ENCODE assay signal across 1 cellular context in genomic region chr13:45464687-45465453, GRCh38.
A peak's percentile ranks its signal among the peaks of the same experiment; 100 is the strongest.
TF ChIP-seq lines count a peak whose summit lies in the region.

A gene with protein sequence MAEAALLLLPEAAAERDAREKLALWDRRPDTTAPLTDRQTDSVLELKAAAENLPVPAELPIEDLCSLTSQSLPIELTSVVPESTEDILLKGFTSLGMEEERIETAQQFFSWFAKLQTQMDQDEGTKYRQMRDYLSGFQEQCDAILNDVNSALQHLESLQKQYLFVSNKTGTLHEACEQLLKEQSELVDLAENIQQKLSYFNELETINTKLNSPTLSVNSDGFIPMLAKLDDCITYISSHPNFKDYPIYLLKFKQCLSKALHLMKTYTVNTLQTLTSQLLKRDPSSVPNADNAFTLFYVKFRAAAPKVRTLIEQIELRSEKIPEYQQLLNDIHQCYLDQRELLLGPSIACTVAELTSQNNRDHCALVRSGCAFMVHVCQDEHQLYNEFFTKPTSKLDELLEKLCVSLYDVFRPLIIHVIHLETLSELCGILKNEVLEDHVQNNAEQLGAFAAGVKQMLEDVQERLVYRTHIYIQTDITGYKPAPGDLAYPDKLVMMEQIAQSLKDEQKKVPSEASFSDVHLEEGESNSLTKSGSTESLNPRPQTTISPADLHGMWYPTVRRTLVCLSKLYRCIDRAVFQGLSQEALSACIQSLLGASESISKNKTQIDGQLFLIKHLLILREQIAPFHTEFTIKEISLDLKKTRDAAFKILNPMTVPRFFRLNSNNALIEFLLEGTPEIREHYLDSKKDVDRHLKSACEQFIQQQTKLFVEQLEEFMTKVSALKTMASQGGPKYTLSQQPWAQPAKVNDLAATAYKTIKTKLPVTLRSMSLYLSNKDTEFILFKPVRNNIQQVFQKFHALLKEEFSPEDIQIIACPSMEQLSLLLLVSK (plus strand): TSS chr13:45464939. CDS start chr13:45465037, 98 bp downstream.

TF ChIP-seq in HepG2, 621 proteins besides CTCF, POLR2A, EP300 and RAD21 (continued from another document and continues in another):
- TF ChIP-seq, protein P1, sequence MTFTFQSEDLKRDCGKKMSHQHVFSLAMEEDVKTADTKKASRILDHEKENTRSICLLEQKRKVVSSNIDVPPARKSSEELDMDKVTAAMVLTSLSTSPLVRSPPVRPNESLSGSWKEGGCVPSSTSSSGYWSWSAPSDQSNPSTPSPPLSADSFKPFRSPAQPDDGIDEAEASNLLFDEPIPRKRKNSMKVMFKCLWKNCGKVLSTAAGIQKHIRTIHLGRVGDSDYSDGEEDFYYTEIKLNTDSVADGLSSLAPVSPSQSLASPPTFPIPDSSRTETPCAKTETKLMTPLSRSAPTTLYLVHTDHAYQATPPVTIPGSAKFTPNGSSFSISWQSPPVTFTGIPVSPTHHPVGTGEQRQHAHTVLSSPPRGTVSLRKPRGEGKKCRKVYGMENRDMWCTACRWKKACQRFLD (CRISPR knock-in tag; IDR thresholded peaks at IDR 0.05; ENCODE audit: borderline replicate concordance): no peak
- TF ChIP-seq ZGPAT (CRISPR knock-in tag; IDR thresholded peaks at IDR 0.05) (peak; percentile 90), ZNF691 (CRISPR knock-in tag; IDR thresholded peaks at IDR 0.05; ENCODE audit: borderline replicate concordance, low read depth) (no peak), PBX3 (CRISPR knock-in tag; IDR thresholded peaks at IDR 0.05; ENCODE audit: borderline replicate concordance) (no peak), KDM5A (IDR thresholded peaks at IDR 0.05; ENCODE audit: borderline replicate concordance, low read length) (peak; percentile 83), TEAD3 (CRISPR knock-in tag; optimal IDR thresholded peaks at IDR 0.05; ENCODE audit: borderline replicate concordance) (peak; percentile 75), ZNF558 (CRISPR knock-in tag; IDR thresholded peaks at IDR 0.05; ENCODE audit: borderline replicate concordance) (peak; percentile 49; the same call in 1 of the 2 replicates), SRSF4 (IDR thresholded peaks at IDR 0.05; ENCODE audit: low read depth, low read length, poor library complexity, severe bottlenecking) (no peak), NFYB (CRISPR knock-in tag; IDR thresholded peaks at IDR 0.05) (peak; percentile 72), ZNF326 (CRISPR knock-in tag; IDR thresholded peaks at IDR 0.05; ENCODE audit: borderline replicate concordance) (no peak), GATA4 (IDR thresholded peaks at IDR 0.05; ENCODE audit: borderline replicate concordance, low read depth) (no peak; the same call in 1 of the 2 replicates), ZNF747 (CRISPR knock-in tag; IDR thresholded peaks at IDR 0.05; ENCODE audit: borderline replicate concordance) (no peak), NFKBIZ (CRISPR knock-in tag; IDR thresholded peaks at IDR 0.05) (peak; percentile 80; the same call in 1 of the 2 replicates), ZNF256 (CRISPR knock-in tag; conservative IDR thresholded peaks at IDR 0.05) (no peak), GTF3A (CRISPR knock-in tag; conservative IDR thresholded peaks at IDR 0.05) (0 out of 2 replicates have a peak, but pooled peaks have one; percentile 43), CREB1 (IDR thresholded peaks at IDR 0.05) (peak; percentile 85), CREB1 (CRISPR knock-in tag; IDR thresholded peaks at IDR 0.05) (peak; percentile 95), ZNF251 (CRISPR knock-in tag; IDR thresholded peaks at IDR 0.05) (no peak), POLR2G (IDR thresholded peaks at IDR 0.05; ENCODE audit: low read depth, low read length) (peak; percentile 82), XRCC5 (optimal IDR thresholded peaks at IDR 0.05; ENCODE audit: low read length) (no peak), MYC (CRISPR knock-in tag; IDR thresholded peaks at IDR 0.05; ENCODE audit: borderline replicate concordance) (peak; percentile 49; the same call in 1 of the 2 replicates), ZNF792 (CRISPR knock-in tag; IDR thresholded peaks at IDR 0.05) (no peak), PAWR (CRISPR knock-in tag; IDR thresholded peaks at IDR 0.05; ENCODE audit: borderline replicate concordance) (no peak), ATRX (CRISPR knock-in tag; IDR thresholded peaks at IDR 0.05; ENCODE audit: borderline replicate concordance) (no peak), ZNF766 (CRISPR knock-in tag; IDR thresholded peaks at IDR 0.05; ENCODE audit: borderline replicate concordance) (no peak), ZNF3 (CRISPR knock-in tag; IDR thresholded peaks at IDR 0.05) (no peak), PITX1 (CRISPR knock-in tag; IDR thresholded peaks at IDR 0.05) (peak; percentile 66; the same call in 1 of the 2 replicates), IKZF4 (CRISPR knock-in tag; IDR thresholded peaks at IDR 0.05; ENCODE audit: borderline replicate concordance, low read depth, not compliant biosample characterization) (no peak), KDM2A (CRISPR knock-in tag; IDR thresholded peaks at IDR 0.05; ENCODE audit: borderline replicate concordance, low read depth) (peak; percentile 83)
- TF ChIP-seq, protein P2, sequence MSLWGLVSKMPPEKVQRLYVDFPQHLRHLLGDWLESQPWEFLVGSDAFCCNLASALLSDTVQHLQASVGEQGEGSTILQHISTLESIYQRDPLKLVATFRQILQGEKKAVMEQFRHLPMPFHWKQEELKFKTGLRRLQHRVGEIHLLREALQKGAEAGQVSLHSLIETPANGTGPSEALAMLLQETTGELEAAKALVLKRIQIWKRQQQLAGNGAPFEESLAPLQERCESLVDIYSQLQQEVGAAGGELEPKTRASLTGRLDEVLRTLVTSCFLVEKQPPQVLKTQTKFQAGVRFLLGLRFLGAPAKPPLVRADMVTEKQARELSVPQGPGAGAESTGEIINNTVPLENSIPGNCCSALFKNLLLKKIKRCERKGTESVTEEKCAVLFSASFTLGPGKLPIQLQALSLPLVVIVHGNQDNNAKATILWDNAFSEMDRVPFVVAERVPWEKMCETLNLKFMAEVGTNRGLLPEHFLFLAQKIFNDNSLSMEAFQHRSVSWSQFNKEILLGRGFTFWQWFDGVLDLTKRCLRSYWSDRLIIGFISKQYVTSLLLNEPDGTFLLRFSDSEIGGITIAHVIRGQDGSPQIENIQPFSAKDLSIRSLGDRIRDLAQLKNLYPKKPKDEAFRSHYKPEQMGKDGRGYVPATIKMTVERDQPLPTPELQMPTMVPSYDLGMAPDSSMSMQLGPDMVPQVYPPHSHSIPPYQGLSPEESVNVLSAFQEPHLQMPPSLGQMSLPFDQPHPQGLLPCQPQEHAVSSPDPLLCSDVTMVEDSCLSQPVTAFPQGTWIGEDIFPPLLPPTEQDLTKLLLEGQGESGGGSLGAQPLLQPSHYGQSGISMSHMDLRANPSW (CRISPR knock-in tag; IDR thresholded peaks at IDR 0.05; ENCODE audit: borderline replicate concordance): no peak; the same call in 1 of the 2 replicates
- TF ChIP-seq, protein P3, sequence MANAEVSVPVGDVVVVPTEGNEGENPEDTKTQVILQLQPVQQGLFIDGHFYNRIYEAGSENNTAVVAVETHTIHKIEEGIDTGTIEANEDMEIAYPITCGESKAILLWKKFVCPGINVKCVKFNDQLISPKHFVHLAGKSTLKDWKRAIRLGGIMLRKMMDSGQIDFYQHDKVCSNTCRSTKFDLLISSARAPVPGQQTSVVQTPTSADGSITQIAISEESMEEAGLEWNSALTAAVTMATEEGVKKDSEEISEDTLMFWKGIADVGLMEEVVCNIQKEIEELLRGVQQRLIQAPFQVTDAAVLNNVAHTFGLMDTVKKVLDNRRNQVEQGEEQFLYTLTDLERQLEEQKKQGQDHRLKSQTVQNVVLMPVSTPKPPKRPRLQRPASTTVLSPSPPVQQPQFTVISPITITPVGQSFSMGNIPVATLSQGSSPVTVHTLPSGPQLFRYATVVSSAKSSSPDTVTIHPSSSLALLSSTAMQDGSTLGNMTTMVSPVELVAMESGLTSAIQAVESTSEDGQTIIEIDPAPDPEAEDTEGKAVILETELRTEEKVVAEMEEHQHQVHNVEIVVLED (CRISPR knock-in tag; IDR thresholded peaks at IDR 0.05; ENCODE audit: borderline replicate concordance): peak; percentile 75; the same call in 1 of the 2 replicates
- TF ChIP-seq, protein P4, sequence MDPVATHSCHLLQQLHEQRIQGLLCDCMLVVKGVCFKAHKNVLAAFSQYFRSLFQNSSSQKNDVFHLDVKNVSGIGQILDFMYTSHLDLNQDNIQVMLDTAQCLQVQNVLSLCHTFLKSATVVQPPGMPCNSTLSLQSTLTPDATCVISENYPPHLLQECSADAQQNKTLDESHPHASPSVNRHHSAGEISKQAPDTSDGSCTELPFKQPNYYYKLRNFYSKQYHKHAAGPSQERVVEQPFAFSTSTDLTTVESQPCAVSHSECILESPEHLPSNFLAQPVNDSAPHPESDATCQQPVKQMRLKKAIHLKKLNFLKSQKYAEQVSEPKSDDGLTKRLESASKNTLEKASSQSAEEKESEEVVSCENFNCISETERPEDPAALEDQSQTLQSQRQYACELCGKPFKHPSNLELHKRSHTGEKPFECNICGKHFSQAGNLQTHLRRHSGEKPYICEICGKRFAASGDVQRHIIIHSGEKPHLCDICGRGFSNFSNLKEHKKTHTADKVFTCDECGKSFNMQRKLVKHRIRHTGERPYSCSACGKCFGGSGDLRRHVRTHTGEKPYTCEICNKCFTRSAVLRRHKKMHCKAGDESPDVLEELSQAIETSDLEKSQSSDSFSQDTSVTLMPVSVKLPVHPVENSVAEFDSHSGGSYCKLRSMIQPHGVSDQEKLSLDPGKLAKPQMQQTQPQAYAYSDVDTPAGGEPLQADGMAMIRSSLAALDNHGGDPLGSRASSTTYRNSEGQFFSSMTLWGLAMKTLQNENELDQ (CRISPR knock-in tag; IDR thresholded peaks at IDR 0.05; ENCODE audit: borderline replicate concordance): no peak
- TF ChIP-seq, protein P5, sequence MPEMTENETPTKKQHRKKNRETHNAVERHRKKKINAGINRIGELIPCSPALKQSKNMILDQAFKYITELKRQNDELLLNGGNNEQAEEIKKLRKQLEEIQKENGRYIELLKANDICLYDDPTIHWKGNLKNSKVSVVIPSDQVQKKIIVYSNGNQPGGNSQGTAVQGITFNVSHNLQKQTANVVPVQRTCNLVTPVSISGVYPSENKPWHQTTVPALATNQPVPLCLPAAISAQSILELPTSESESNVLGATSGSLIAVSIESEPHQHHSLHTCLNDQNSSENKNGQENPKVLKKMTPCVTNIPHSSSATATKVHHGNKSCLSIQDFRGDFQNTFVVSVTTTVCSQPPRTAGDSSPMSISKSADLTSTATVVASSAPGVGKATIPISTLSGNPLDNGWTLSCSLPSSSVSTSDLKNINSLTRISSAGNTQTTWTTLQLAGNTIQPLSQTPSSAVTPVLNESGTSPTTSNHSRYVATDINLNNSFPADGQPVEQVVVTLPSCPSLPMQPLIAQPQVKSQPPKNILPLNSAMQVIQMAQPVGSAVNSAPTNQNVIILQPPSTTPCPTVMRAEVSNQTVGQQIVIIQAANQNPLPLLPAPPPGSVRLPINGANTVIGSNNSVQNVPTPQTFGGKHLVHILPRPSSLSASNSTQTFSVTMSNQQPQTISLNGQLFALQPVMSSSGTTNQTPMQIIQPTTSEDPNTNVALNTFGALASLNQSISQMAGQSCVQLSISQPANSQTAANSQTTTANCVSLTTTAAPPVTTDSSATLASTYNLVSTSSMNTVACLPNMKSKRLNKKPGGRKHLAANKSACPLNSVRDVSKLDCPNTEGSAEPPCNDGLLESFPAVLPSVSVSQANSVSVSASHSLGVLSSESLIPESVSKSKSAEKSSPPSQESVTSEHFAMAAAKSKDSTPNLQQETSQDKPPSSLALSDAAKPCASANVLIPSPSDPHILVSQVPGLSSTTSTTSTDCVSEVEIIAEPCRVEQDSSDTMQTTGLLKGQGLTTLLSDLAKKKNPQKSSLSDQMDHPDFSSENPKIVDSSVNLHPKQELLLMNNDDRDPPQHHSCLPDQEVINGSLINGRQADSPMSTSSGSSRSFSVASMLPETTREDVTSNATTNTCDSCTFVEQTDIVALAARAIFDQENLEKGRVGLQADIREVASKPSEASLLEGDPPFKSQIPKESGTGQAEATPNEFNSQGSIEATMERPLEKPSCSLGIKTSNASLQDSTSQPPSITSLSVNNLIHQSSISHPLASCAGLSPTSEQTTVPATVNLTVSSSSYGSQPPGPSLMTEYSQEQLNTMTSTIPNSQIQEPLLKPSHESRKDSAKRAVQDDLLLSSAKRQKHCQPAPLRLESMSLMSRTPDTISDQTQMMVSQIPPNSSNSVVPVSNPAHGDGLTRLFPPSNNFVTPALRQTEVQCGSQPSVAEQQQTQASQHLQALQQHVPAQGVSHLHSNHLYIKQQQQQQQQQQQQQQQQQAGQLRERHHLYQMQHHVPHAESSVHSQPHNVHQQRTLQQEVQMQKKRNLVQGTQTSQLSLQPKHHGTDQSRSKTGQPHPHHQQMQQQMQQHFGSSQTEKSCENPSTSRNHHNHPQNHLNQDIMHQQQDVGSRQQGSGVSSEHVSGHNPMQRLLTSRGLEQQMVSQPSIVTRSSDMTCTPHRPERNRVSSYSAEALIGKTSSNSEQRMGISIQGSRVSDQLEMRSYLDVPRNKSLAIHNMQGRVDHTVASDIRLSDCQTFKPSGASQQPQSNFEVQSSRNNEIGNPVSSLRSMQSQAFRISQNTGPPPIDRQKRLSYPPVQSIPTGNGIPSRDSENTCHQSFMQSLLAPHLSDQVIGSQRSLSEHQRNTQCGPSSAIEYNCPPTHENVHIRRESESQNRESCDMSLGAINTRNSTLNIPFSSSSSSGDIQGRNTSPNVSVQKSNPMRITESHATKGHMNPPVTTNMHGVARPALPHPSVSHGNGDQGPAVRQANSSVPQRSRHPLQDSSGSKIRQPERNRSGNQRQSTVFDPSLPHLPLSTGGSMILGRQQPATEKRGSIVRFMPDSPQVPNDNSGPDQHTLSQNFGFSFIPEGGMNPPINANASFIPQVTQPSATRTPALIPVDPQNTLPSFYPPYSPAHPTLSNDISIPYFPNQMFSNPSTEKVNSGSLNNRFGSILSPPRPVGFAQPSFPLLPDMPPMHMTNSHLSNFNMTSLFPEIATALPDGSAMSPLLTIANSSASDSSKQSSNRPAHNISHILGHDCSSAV (CRISPR knock-in tag; IDR thresholded peaks at IDR 0.05; ENCODE audit: borderline replicate concordance): no peak
